ENCODE assay signal across 19 cellular contexts in the genomic region with DNA sequence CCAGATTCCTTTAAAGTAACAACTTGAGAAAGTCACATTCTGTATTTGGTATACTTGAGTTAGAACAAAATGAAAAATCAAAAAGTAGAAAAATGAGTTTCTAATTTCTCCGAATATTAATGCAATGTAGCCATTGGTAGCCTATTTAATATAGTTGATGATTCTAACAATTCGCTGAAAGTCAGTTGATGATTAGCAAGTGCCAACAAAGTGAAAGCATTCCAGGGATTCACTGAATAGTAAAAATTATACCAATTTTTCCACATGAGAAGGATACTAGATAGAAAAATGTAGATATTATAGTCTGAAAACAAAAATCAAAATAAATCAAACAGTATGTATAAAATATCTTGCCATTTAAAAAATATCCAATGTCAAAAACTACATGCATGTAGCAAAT.
"Had no signal": no experiment of that assay in that cellular context is flagged by ENCODE, and none has a peak within 500 bp of the region (broad histone marks: within the 10 kb centered on the region; RNA-seq: fewer than 3 reads in every experiment).

No MANE protein-coding gene starts in this region.

- H2AFZ ChIP-seq: parathyroid adenoma had no signal

- ATAC-seq: activated CD8-positive, alpha-beta T cell treated with anti-CD3 and anti-CD28 coated beads for 36 hours; activated naive CD8-positive, alpha-beta T cell treated with anti-CD3 and anti-CD28 coated beads, Interleukin-2, amount 50 U/mL, for 24 hours; gastroesophageal sphincter; heart left ventricle; left cardiac atrium had no signal

- H3K9me3 Mint-ChIP-seq: activated CD8-positive, alpha-beta T cell treated with anti-CD3 and anti-CD28 coated beads for 36 hours; activated naive CD4-positive, alpha-beta T cell treated with anti-CD3 and anti-CD28 coated beads, Interleukin-2, amount 10 ng/mL, durations not matched to agents 7 days and 5 days; central memory CD8-positive, alpha-beta T cell had no signal

- H3K4me3 Mint-ChIP-seq: activated CD4-positive, alpha-beta T cell treated with anti-CD3 and anti-CD28 coated beads, Interleukin-2, amount 10 ng/mL, durations not matched to agents 24 days and 14 days; activated CD8-positive, alpha-beta T cell treated with anti-CD3 and anti-CD28 coated beads for 36 hours; activated naive CD4-positive, alpha-beta T cell treated with anti-CD3 and anti-CD28 coated beads, Interleukin-2, amount 10 ng/mL, durations not matched to agents 7 days and 5 days; activated naive CD8-positive, alpha-beta T cell treated with anti-CD3 and anti-CD28 coated beads, Interleukin-2, amount 50 U/mL, for 24 hours; activated T-cell treated with anti-CD3 and anti-CD28 coated beads, Interleukin-2, amount 50 U/mL, for 24 hours; central memory CD8-positive, alpha-beta T cell; mesothelial cell of epicardium had no signal

- H3K36me3 Mint-ChIP-seq: activated naive CD4-positive, alpha-beta T cell treated with anti-CD3 and anti-CD28 coated beads, Interleukin-2, amount 10 ng/mL, durations not matched to agents 7 days and 5 days had no signal

- H3K27me3 ChIP-seq: colonic mucosa, gastroesophageal sphincter, heart left ventricle, neutrophil, thyroid gland had no signal

- H3K79me2 ChIP-seq: parathyroid adenoma had no signal

- DNase-seq: activated CD4-positive, alpha-beta T cell treated with anti-CD3 and anti-CD28 coated beads, Interleukin-2, amount 10 ng/mL, durations not matched to agents 24 days and 14 days; activated CD8-positive, alpha-beta T cell treated with anti-CD3 and anti-CD28 coated beads for 36 hours; activated naive CD4-positive, alpha-beta T cell treated with anti-CD3 and anti-CD28 coated beads, Interleukin-2, amount 10 ng/mL, durations not matched to agents 7 days and 5 days; activated naive CD8-positive, alpha-beta T cell treated with anti-CD3 and anti-CD28 coated beads, Interleukin-2, amount 50 U/mL, for 24 hours; activated T-cell treated with anti-CD3 and anti-CD28 coated beads, Interleukin-2, amount 50 U/mL, for 24 hours; colonic mucosa; heart left ventricle; left cardiac atrium; stimulated activated CD4-positive, alpha-beta T cell treated with anti-CD3 and anti-CD28 coated beads, Interleukin-12 subunit alpha, Interleukin-12 subunit beta, amount 100 ng/mL, for 4 hours; stimulated activated CD4-positive, alpha-beta T cell treated with anti-CD3 and anti-CD28 coated beads, Interleukin-1b, Interleukin-23, amount 100 ng/mL, for 48 hours; stimulated activated CD8-positive, alpha-beta memory T cell treated with anti-CD3 and anti-CD28 coated beads, Interleukin-4, amount 100 ng/mL, for 48 hours; stimulated activated naive CD4-positive, alpha-beta T cell; thyroid gland had no signal

- H3K4me1 ChIP-seq: colonic mucosa, gastroesophageal sphincter, heart left ventricle, parathyroid adenoma had no signal

- H3K9me3 ChIP-seq: colonic mucosa, neutrophil, thyroid gland had no signal

- H3K27ac ChIP-seq: colonic mucosa, gastroesophageal sphincter, heart left ventricle, neutrophil, parathyroid adenoma, SK-N-MC, thyroid gland had no signal

- H3K27me3 Mint-ChIP-seq: activated CD4-positive, alpha-beta T cell treated with anti-CD3 and anti-CD28 coated beads, Interleukin-2, amount 10 ng/mL, durations not matched to agents 24 days and 14 days; activated CD8-positive, alpha-beta T cell treated with anti-CD3 and anti-CD28 coated beads for 36 hours; activated naive CD4-positive, alpha-beta T cell treated with anti-CD3 and anti-CD28 coated beads, Interleukin-2, amount 10 ng/mL, durations not matched to agents 7 days and 5 days; activated naive CD8-positive, alpha-beta T cell treated with anti-CD3 and anti-CD28 coated beads, Interleukin-2, amount 50 U/mL, for 24 hours; activated T-cell treated with anti-CD3 and anti-CD28 coated beads, Interleukin-2, amount 50 U/mL, for 24 hours; central memory CD8-positive, alpha-beta T cell had no signal

- H3K36me3 ChIP-seq: colonic mucosa, gastroesophageal sphincter, heart left ventricle, neutrophil, thyroid gland had no signal

- H3K4me3 ChIP-seq: colonic mucosa, gastroesophageal sphincter, heart left ventricle, thyroid gland had no signal

- H3K4me1 Mint-ChIP-seq: activated CD4-positive, alpha-beta T cell treated with anti-CD3 and anti-CD28 coated beads, Interleukin-2, amount 10 ng/mL, durations not matched to agents 24 days and 14 days; activated naive CD4-positive, alpha-beta T cell treated with anti-CD3 and anti-CD28 coated beads, Interleukin-2, amount 10 ng/mL, durations not matched to agents 7 days and 5 days; activated naive CD8-positive, alpha-beta T cell treated with anti-CD3 and anti-CD28 coated beads, Interleukin-2, amount 50 U/mL, for 24 hours; central memory CD8-positive, alpha-beta T cell; mesothelial cell of epicardium had no signal

- H3K27ac Mint-ChIP-seq: activated CD4-positive, alpha-beta T cell treated with anti-CD3 and anti-CD28 coated beads, Interleukin-2, amount 10 ng/mL, durations not matched to agents 24 days and 14 days; activated CD8-positive, alpha-beta T cell treated with anti-CD3 and anti-CD28 coated beads for 36 hours; activated naive CD4-positive, alpha-beta T cell treated with anti-CD3 and anti-CD28 coated beads, Interleukin-2, amount 10 ng/mL, durations not matched to agents 7 days and 5 days; activated naive CD8-positive, alpha-beta T cell treated with anti-CD3 and anti-CD28 coated beads, Interleukin-2, amount 50 U/mL, for 24 hours; activated T-cell treated with anti-CD3 and anti-CD28 coated beads, Interleukin-2, amount 50 U/mL, for 24 hours; mesothelial cell of epicardium had no signal

- H3K9ac ChIP-seq: parathyroid adenoma had no signal
